In genomic region chr13:46562581-46562980, GRCh38 we compare ENCODE assay signal across 33 cellular contexts.
"Had no signal": no experiment of that assay in that cellular context is flagged by ENCODE, and none has a peak within 500 bp of the region (broad histone marks: within the 10 kb centered on the region; RNA-seq: fewer than 3 reads in every experiment).

No MANE protein-coding gene starts in this region.

- H3K9me3 Mint-ChIP-seq: activated CD4-positive, alpha-beta memory T cell treated with anti-CD3 and anti-CD28 coated beads, Interleukin-2, amount 10 ng/mL, durations not matched to agents 7 days and 5 days; activated naive CD4-positive, alpha-beta T cell treated with anti-CD3 and anti-CD28 coated beads, Interleukin-2, amount 50 U/mL, for 24 hours; activated naive CD8-positive, alpha-beta T cell treated with anti-CD3 and anti-CD28 coated beads, Interleukin-2, amount 10 ng/mL, durations not matched to agents 7 days and 5 days; activated T-cell treated with anti-CD3 and anti-CD28 coated beads, Interleukin-2, amount 50 U/mL, for 72 hours; activated T-helper 17 cell treated with anti-CD3 and anti-CD28 coated beads, Interleukin-2, amount 50 U/mL, for 72 hours; central memory CD8-positive, alpha-beta T cell had no signal

- H3K27ac ChIP-seq: ascending aorta, cardiac muscle cell, SJCRH30, SK-N-MC, WERI-Rb-1 had no signal

- ATAC-seq: activated CD8-positive, alpha-beta memory T cell treated with anti-CD3 and anti-CD28 coated beads, Interleukin-2, amount 10 ng/mL, durations not matched to agents 7 days and 5 days; activated T-cell treated with anti-CD3 and anti-CD28 coated beads, Interleukin-2, amount 50 U/mL, for 72 hours; activated T-helper 17 cell treated with anti-CD3 and anti-CD28 coated beads, Interleukin-2, amount 50 U/mL, for 72 hours; Panc1 had no signal

- H3K27ac Mint-ChIP-seq: activated CD4-positive, alpha-beta memory T cell treated with anti-CD3 and anti-CD28 coated beads, Interleukin-2, amount 10 ng/mL, durations not matched to agents 7 days and 5 days; activated CD8-positive, alpha-beta memory T cell treated with anti-CD3 and anti-CD28 coated beads, Interleukin-2, amount 10 ng/mL, durations not matched to agents 7 days and 5 days; activated naive CD4-positive, alpha-beta T cell treated with anti-CD3 and anti-CD28 coated beads, Interleukin-2, amount 50 U/mL, for 24 hours; activated naive CD8-positive, alpha-beta T cell treated with anti-CD3 and anti-CD28 coated beads, Interleukin-2, amount 10 ng/mL, durations not matched to agents 7 days and 5 days; activated T-cell treated with anti-CD3 and anti-CD28 coated beads, Interleukin-2, amount 50 U/mL, for 72 hours; activated T-helper 17 cell treated with anti-CD3 and anti-CD28 coated beads, Interleukin-2, amount 50 U/mL, for 72 hours had no signal

- H3K4me3 ChIP-seq: ascending aorta, cardiac muscle cell, SJCRH30, SK-N-MC had no signal

- H3K27me3 Mint-ChIP-seq: activated CD4-positive, alpha-beta memory T cell treated with anti-CD3 and anti-CD28 coated beads, Interleukin-2, amount 10 ng/mL, durations not matched to agents 7 days and 5 days; activated CD8-positive, alpha-beta memory T cell treated with anti-CD3 and anti-CD28 coated beads, Interleukin-2, amount 10 ng/mL, durations not matched to agents 7 days and 5 days; activated naive CD4-positive, alpha-beta T cell treated with anti-CD3 and anti-CD28 coated beads, Interleukin-2, amount 50 U/mL, for 24 hours; activated naive CD8-positive, alpha-beta T cell treated with anti-CD3 and anti-CD28 coated beads, Interleukin-2, amount 10 ng/mL, durations not matched to agents 7 days and 5 days; activated T-helper 17 cell treated with anti-CD3 and anti-CD28 coated beads, Interleukin-2, amount 50 U/mL, for 72 hours; central memory CD8-positive, alpha-beta T cell had no signal

- H3K4me3 Mint-ChIP-seq: activated CD4-positive, alpha-beta memory T cell treated with anti-CD3 and anti-CD28 coated beads, Interleukin-2, amount 10 ng/mL, durations not matched to agents 7 days and 5 days; activated CD8-positive, alpha-beta memory T cell treated with anti-CD3 and anti-CD28 coated beads, Interleukin-2, amount 10 ng/mL, durations not matched to agents 7 days and 5 days; activated naive CD4-positive, alpha-beta T cell treated with anti-CD3 and anti-CD28 coated beads, Interleukin-2, amount 50 U/mL, for 24 hours; activated naive CD8-positive, alpha-beta T cell treated with anti-CD3 and anti-CD28 coated beads, Interleukin-2, amount 10 ng/mL, durations not matched to agents 7 days and 5 days; activated T-cell treated with anti-CD3 and anti-CD28 coated beads, Interleukin-2, amount 50 U/mL, for 72 hours; activated T-helper 17 cell treated with anti-CD3 and anti-CD28 coated beads, Interleukin-2, amount 50 U/mL, for 72 hours; central memory CD8-positive, alpha-beta T cell had no signal

- DNase-seq: activated CD4-positive, alpha-beta memory T cell treated with anti-CD3 and anti-CD28 coated beads, Interleukin-2, amount 10 ng/mL, durations not matched to agents 7 days and 5 days; activated CD4-positive, alpha-beta T cell treated with anti-CD3 and anti-CD28 coated beads for 1 hour; activated CD4-positive, alpha-beta T cell treated with anti-CD3 and anti-CD28 coated beads for 48 hours; activated CD4-positive, CD25-positive, alpha-beta regulatory T cell; activated CD8-positive, alpha-beta memory T cell treated with anti-CD3 and anti-CD28 coated beads for 24 hours; activated CD8-positive, alpha-beta memory T cell treated with anti-CD3 and anti-CD28 coated beads, Interleukin-2, amount 10 ng/mL, durations not matched to agents 7 days and 5 days; activated effector memory CD4-positive, alpha-beta T cell treated with anti-CD3 and anti-CD28 coated beads, Interleukin-2, amount 50 U/mL, for 16 hours; activated naive CD4-positive, alpha-beta T cell treated with Interleukin-2 at 50 U/mL for 16 hours; activated naive CD8-positive, alpha-beta T cell treated with anti-CD3 and anti-CD28 coated beads, Interleukin-2, amount 10 ng/mL, durations not matched to agents 7 days and 5 days; activated T-cell treated with anti-CD3 and anti-CD28 coated beads, Interleukin-2, amount 50 U/mL, for 1 hour; activated T-cell treated with anti-CD3 and anti-CD28 coated beads, Interleukin-2, amount 50 U/mL, for 72 hours; amygdala; NCI-H1092 treated with DMSO at 0.1 percent for 48 hours; NCI-H1417; NCI-H146; NCI-H187; NCI-H2029 treated with DMSO at 0.1 percent for 48 hours; NCI-H2107; NCI-H2171; NCI-H510A; NCI-H526; NCI-H748 treated with DMSO at 0.1 percent for 48 hours; SHP77; SJCRH30; T1000; WERI-Rb-1 had no signal

- H3K27me3 ChIP-seq: ascending aorta, cardiac muscle cell, SJCRH30 had no signal

- H3K36me3 Mint-ChIP-seq: activated naive CD4-positive, alpha-beta T cell treated with anti-CD3 and anti-CD28 coated beads, Interleukin-2, amount 50 U/mL, for 24 hours had no signal
